In the genomic region with DNA sequence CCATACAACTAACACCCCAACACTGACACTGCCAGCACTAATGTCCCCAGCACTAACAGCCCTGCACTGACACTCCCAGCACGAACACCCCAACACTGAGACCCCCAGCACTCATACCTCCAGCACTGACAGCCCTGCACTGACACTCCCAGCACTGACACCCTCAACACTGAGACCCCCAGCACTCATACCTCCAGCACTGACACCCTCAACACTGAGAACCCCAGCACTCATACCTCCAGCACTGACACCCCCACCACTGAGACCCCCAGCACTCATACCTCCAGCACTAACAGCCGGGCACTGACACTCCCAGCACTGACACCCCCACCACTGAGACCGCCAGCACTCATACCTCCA, we compare ENCODE assay signal across 21 cellular contexts.
"Had no signal": no experiment of that assay in that cellular context is flagged by ENCODE, and none has a peak within 500 bp of the region (broad histone marks: within the 10 kb centered on the region; RNA-seq: fewer than 3 reads in every experiment).

No MANE protein-coding gene starts in this region.

- DNase-seq: dermis blood vessel endothelial cell; erythroblast; foreskin keratinocyte; heart left ventricle; hippocampal formation; left cardiac atrium; left ventricle myocardium inferior; lower lobe of right lung; midbrain; nephron progenitor cell; right cardiac atrium; small intestine; stimulated activated CD4-positive, alpha-beta T cell treated with anti-CD3 and anti-CD28 coated beads, Interleukin-2, amount 100 ng/mL, for 48 hours; stimulated activated naive CD4-positive, alpha-beta T cell treated with Interleukin-2 at 50 U/mL for 16 hours; thyroid gland; upper lobe of left lung; uterus had no signal

- H3K27ac Mint-ChIP-seq: memory B cell, nephron progenitor cell had no signal

- H3K4me3 ChIP-seq: colonic mucosa, heart left ventricle, left ventricle myocardium inferior, lower lobe of right lung, ovary, thyroid gland, upper lobe of left lung, uterus had no signal

- H3K4me3 Mint-ChIP-seq: memory B cell, nephron progenitor cell had no signal

- H3K27me3 ChIP-seq: colonic mucosa, ovary, thyroid gland, upper lobe of left lung, uterus had no signal

- H3K36me3 ChIP-seq: colonic mucosa, heart left ventricle, left ventricle myocardium inferior, lower lobe of right lung, neutrophil, ovary, thyroid gland, upper lobe of left lung, uterus had no signal

- H3K4me1 ChIP-seq: colonic mucosa, foreskin keratinocyte, heart left ventricle, lower lobe of right lung, upper lobe of left lung, uterus had no signal

- H3K9me3 ChIP-seq: colonic mucosa, heart left ventricle, left ventricle myocardium inferior, lower lobe of right lung, neutrophil, ovary, thyroid gland, upper lobe of left lung, uterus had no signal

- H3K36me3 Mint-ChIP-seq: memory B cell had no signal

- H3K27ac ChIP-seq: colonic mucosa, foreskin keratinocyte, heart left ventricle, left ventricle myocardium inferior, lower lobe of right lung, neutrophil, ovary, thyroid gland, upper lobe of left lung, uterus had no signal

- H3K9me3 Mint-ChIP-seq: memory B cell had no signal
